19 cellular contexts compared by ENCODE assay signal in the genomic region with DNA sequence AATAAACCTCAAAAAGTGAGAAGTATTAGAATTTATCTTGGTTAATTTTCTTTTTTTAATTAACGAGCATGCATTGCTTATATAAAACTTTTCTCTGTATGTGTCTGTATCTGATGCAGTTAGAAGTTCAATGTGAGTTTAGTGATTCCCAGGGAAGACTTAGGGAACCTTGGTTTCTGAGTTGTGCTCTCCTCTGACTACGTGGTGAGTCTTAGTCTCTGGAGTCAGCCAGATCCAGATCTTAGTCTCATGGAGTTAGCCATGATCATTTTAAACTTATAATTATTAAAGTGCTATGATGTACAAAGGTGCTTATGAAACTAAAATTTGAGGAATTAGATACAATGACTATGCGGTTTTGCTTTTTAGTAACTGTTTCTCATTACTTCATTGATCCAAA. TPM values are rescaled to one million over a fixed set of nuclear protein-coding genes. Genes with fewer than 3 reads are reported as not detected.
DNase-seq lines count a peak whose midpoint lies in the region; ATAC-seq, FAIRE-seq and TF ChIP-seq lines count a peak whose summit lies in the region.
"Had no signal": no experiment of that assay in that cellular context is flagged by ENCODE, and none has a peak within 500 bp of the region (broad histone marks: within the 10 kb centered on the region; RNA-seq: fewer than 3 reads in every experiment).

No MANE protein-coding gene starts in this region.

- H3K36me3 ChIP-seq in SU-DHL-6 (ENCODE audit: low read length) (no peaks in the 10 kb centered on the region; the same call in 1 of the 2 replicates), left lung (no peaks in the 10 kb centered on the region)

- no peak for TF ChIP-seq EP300 in A549 (IDR thresholded peaks at IDR 0.05)

- WGBS in A549 (ENCODE audit: missing lambda C conversion rate) = 65% methylated on average over 3 of the region's 3 CpGs

- TF ChIP-seq RAD21 in A549 (conservative IDR thresholded peaks at IDR 0.05 in 1 of 2, IDR thresholded peaks at IDR 0.05 in 1 of 2) = no peak

- H3K79me2 ChIP-seq in SU-DHL-6 (ENCODE audit: insufficient read depth, low read length) = peaks cover 87% of the 10 kb centered on the region

- ATAC-seq in A549 (no peak), left lung (no peak), GM18909 (IDR thresholded peaks at IDR 0.05; ENCODE audit: poor library complexity, unreplicated experiment) (no peak), GM18511 (IDR thresholded peaks at IDR 0.05; ENCODE audit: unreplicated experiment) (no peak), GM18873 (IDR thresholded peaks at IDR 0.05; ENCODE audit: low FRiP score, unreplicated experiment) (no peak)
- ATAC-seq: T-cell had no signal

- H3K4me2 ChIP-seq in A549 (peak overlapping the region; percentile 43; the same call in 2 of the 3 replicates), SU-DHL-6 (ENCODE audit: low read depth, low read length, poor library complexity, severe bottlenecking) (no peak overlapping the region)

- H3K9me3 ChIP-seq in A549 = no peaks in the 10 kb centered on the region
- no peaks in the 10 kb centered on the region for H3K9me3 ChIP-seq in SU-DHL-6 (ENCODE audit: insufficient read depth, low read length)
- no peaks in the 10 kb centered on the region for H3K9me3 ChIP-seq in left lung

- CTCF ChIA-PET in A549 (lab: Yijun Ruan, JAX) = interaction anchor here (0.9 to 1.3 kb wide), 3 partner anchors 50 to 208 kb away, joined by 3 to 5 read pairs (median 4); no protein-coding TSS in a partner anchor

- H3K9ac ChIP-seq in SU-DHL-6 (ENCODE audit: low read length) = no peak overlapping the region

- no peaks in the 10 kb centered on the region for H4K20me1 ChIP-seq in SU-DHL-6 (ENCODE audit: low read depth, low read length)

- no peaks in the 10 kb centered on the region for H3K27me3 ChIP-seq in SU-DHL-6 (ENCODE audit: low read length)
- no peaks in the 10 kb centered on the region for H3K27me3 ChIP-seq in left lung

- peaks cover 67% of the 10 kb centered on the region for H3F3A ChIP-seq in SU-DHL-6 (ENCODE audit: insufficient read depth)

- no peak for TF ChIP-seq CTCF in A549 (IDR thresholded peaks at IDR 0.05)
- TF ChIP-seq CTCF in SU-DHL-6 (IDR thresholded peaks at IDR 0.05; ENCODE audit: insufficient read depth, low read length, poor library complexity, severe bottlenecking) = no peak
- no peak for TF ChIP-seq CTCF in left lung (IDR thresholded peaks at IDR 0.05)

- no peaks in the 10 kb centered on the region for H3K9me2 ChIP-seq in SU-DHL-6 (replicated peaks; ENCODE audit: insufficient read depth, low read length)

- H2AFZ ChIP-seq in SU-DHL-6 (ENCODE audit: low read depth, low read length, severe bottlenecking) = no peak overlapping the region

- H3K4me3 ChIP-seq in A549 = no peak overlapping the region
- H3K4me3 ChIP-seq in SU-DHL-6 (ENCODE audit: insufficient read depth, low read length, poor library complexity, severe bottlenecking) = no peak overlapping the region
- no peak overlapping the region for H3K4me3 ChIP-seq in left lung

- no peak for DNase-seq in A549 (ENCODE audit: low read depth in 1 of 2, low spot score in 1 of 2)
- DNase-seq in M059J (ENCODE audit: low read depth) = peak; percentile 21
- no peak for DNase-seq in epithelial cell of prostate (ENCODE audit: low read depth, low spot score)
- no peak for DNase-seq in left lung
- DNase-seq: 8988T, MV-4-11, NCI-H1105 treated with DMSO at 0.1 percent for 48 hours, NCI-H146, NCI-H2029, NCI-H446, NCI-H526 treated with DMSO at 0.1 percent for 48 hours, T-cell had no signal

- H3K4me1 ChIP-seq in A549 (peaks cover 56% of the 10 kb centered on the region), left lung (peaks cover 0 to 3% of the 10 kb centered on the region in 2 donors)

- H3K27ac ChIP-seq in A549 (peak overlapping the region; percentile 76 to 77), SU-DHL-6 (ENCODE audit: low read depth, low read length) (peak overlapping the region; percentile 27; the same call in 1 of the 2 replicates), epithelial cell of prostate (peak overlapping the region; percentile 80), left lung (no peak overlapping the region)

- FAIRE-seq in A549 (lab: Jason Lieb, UNC) = no peak
- FAIRE-seq: GM19239, H54 had no signal

- no peak for TF ChIP-seq POLR2A in A549 (IDR thresholded peaks at IDR 0.05; ENCODE audit: low read length)

- POLR2A ChIA-PET in A549 (lab: Yijun Ruan, JAX) = no interaction called here

- intact Hi-C loops in left lung (cut with DNase I) = no loop called here

TF ChIP-seq in A549, 52 proteins besides CTCF, POLR2A, EP300 and RAD21:
- TF ChIP-seq MAFK (IDR thresholded peaks at IDR 0.05; ENCODE audit: partially characterized antibody) = peak; percentile 42
- no peak for TF ChIP-seq FOSL2 (IDR thresholded peaks at IDR 0.05)
- TF ChIP-seq FOSL2 (CRISPR knock-in tag; IDR thresholded peaks at IDR 0.05) = no peak
TF ChIP-seq in A549: peak in this region for 1.

RNA-seq across cellular contexts. Expression of gene KANK1, which starts 51.7 kb away (rescaled TPM):
- 21.2 and 24.2 TPM in 2 replicates for polyA plus RNA-seq in A549 (2011; rRNA removed)
- 11.9 and 12.5 TPM in 2 replicates for polyA plus RNA-seq in A549 (2012; cell fraction: cytosol; rRNA removed)
- 27.3 and 29.7 TPM in 2 replicates for polyA plus RNA-seq in A549 (2012; cell fraction: nucleus; rRNA removed)
- polyA plus RNA-seq in A549 (2017; fragmentation: RNase III; extraction: RNeasy Plus Mini Kit Qiagen cat#74134 plus additional on column Dnase treatment) = 12.0 to 14.9 TPM (median 14.7 TPM) in 3 replicates
- 38.2 and 52.2 TPM in 2 replicates for polyA minus RNA-seq in A549 (2011; rRNA and poly(A)+ RNA removed)
- total RNA-seq in M059J (2014; rRNA removed; shearing (Covaris generic)) = 33.6 and 55.5 TPM in 2 replicates
- total RNA-seq in left lung = 10 to 100 TPM; 30.3 to 35.9 TPM
- total RNA-seq: G401 had no signal

Comparison
In these comparisons a context has a peak if more than half of its experiments do, and no peak if none do; other contexts are left out.
1. H3K27ac ChIP-seq: peak in A549 (2 of 2), SU-DHL-6 (single experiment) and epithelial cell of prostate (single experiment); none in left lung (0 of 2).